ENCODE assay signal across 23 cellular contexts in the genomic region with DNA sequence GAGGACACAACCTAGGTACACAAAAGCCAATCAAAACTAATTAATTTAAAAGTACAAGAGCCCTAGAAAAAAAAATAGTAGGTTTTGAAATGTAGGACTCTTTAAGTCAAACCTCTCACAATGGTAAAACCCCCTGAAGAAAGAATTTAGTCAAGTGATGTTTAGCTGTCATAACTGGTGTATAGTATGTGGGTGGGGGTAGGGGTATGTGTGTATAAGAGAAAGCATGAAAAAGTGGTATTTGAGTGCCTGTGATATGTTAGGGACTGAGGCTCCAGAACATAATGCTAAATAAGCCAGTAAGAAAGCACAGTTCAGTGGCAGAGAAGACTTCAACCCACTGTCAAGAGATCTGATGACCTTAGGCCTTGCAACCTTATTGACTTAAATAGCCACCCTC.
DNase-seq lines count a peak whose midpoint lies in the region; ATAC-seq lines count a peak whose summit lies in the region.
"Had no signal": no experiment of that assay in that cellular context is flagged by ENCODE, and none has a peak within 500 bp of the region (broad histone marks: within the 10 kb centered on the region; RNA-seq: fewer than 3 reads in every experiment).

No MANE protein-coding gene starts in this region.

- peak overlapping the region; percentile 34 to 45 for H3K4me3 Mint-ChIP-seq in activated T-cell treated with anti-CD3 and anti-CD28 coated beads, Interleukin-2, amount 50 U/mL, for 72 hours
- no peak overlapping the region for H3K4me3 Mint-ChIP-seq in activated naive CD8-positive, alpha-beta T cell treated with anti-CD3 and anti-CD28 coated beads, Interleukin-2, amount 50 U/mL, for 24 hours
- H3K4me3 Mint-ChIP-seq: CD8-positive, alpha-beta T cell had no signal

- peak overlapping the region; percentile 41 for H3K27ac Mint-ChIP-seq in activated T-cell treated with anti-CD3 and anti-CD28 coated beads, Interleukin-2, amount 50 U/mL, for 72 hours
- H3K27ac Mint-ChIP-seq in activated naive CD8-positive, alpha-beta T cell treated with anti-CD3 and anti-CD28 coated beads, Interleukin-2, amount 50 U/mL, for 24 hours = peak overlapping the region; percentile 26
- H3K27ac Mint-ChIP-seq: CD8-positive, alpha-beta T cell had no signal

- in situ Hi-C loops in ACHN (cut with HindIII; ENCODE audit: low pct_ligation_motif_present, low pct_unique_long_range_greater_than_20kb, low sequenced_read_pairs) = no loop called here

- peak; percentile 69 to 72 for ATAC-seq in activated T-cell treated with anti-CD3 and anti-CD28 coated beads, Interleukin-2, amount 50 U/mL, for 72 hours (replicated peaks in 1 of 2)
- ATAC-seq in HG03039 (IDR thresholded peaks at IDR 0.05; ENCODE audit: unreplicated experiment) = peak; percentile 29
- ATAC-seq in activated naive CD8-positive, alpha-beta T cell treated with anti-CD3 and anti-CD28 coated beads, Interleukin-2, amount 50 U/mL, for 24 hours = peak; percentile 21
- ATAC-seq: A549; CD8-positive, alpha-beta T cell; GM12878; HCT116; K562; PC-3 had no signal

- DNase-seq in activated T-cell treated with anti-CD3 and anti-CD28 coated beads, Interleukin-2, amount 50 U/mL, for 72 hours = no peak
- DNase-seq in activated T-cell treated with anti-CD3 and anti-CD28 coated beads for 4 hours (no peak), T-helper 1 cell (no peak), ACHN (no peak)
- no peak for DNase-seq in activated naive CD8-positive, alpha-beta T cell treated with anti-CD3 and anti-CD28 coated beads, Interleukin-2, amount 50 U/mL, for 24 hours
- DNase-seq in effector CD8-positive, alpha-beta T cell (lab: John Stamatoyannopoulos, UW) = no peak
- DNase-seq: Caco-2; CD8-positive, alpha-beta T cell; Kasumi-1; NCI-H1092 treated with DMSO at 0.1 percent for 48 hours; NCI-H1436 treated with DMSO at 0.1 percent for 48 hours; NCI-H187 treated with DMSO at 0.1 percent for 48 hours; NCI-H2107; NCI-H446; NCI-H524 treated with DMSO at 0.1 percent for 48 hours; NCI-H774; PC-3; SK-N-SH had no signal

- H3K9me3 Mint-ChIP-seq in activated T-cell treated with anti-CD3 and anti-CD28 coated beads, Interleukin-2, amount 50 U/mL, for 72 hours = peaks cover under 1 to 2% of the 10 kb centered on the region in 2 donors
- peaks cover 10% of the 10 kb centered on the region for H3K9me3 Mint-ChIP-seq in activated naive CD8-positive, alpha-beta T cell treated with anti-CD3 and anti-CD28 coated beads, Interleukin-2, amount 50 U/mL, for 24 hours

- H3K36me3 Mint-ChIP-seq in activated T-cell treated with anti-CD3 and anti-CD28 coated beads, Interleukin-2, amount 50 U/mL, for 72 hours (ENCODE audit: insufficient read depth in 2 of 2) = peaks cover 2 to 7% of the 10 kb centered on the region in 2 donors
- no peaks in the 10 kb centered on the region for H3K36me3 Mint-ChIP-seq in activated naive CD8-positive, alpha-beta T cell treated with anti-CD3 and anti-CD28 coated beads, Interleukin-2, amount 50 U/mL, for 24 hours (ENCODE audit: low read depth)
- H3K36me3 Mint-ChIP-seq: CD8-positive, alpha-beta T cell had no signal

- H3K4me1 Mint-ChIP-seq in activated T-cell treated with anti-CD3 and anti-CD28 coated beads, Interleukin-2, amount 50 U/mL, for 72 hours (ENCODE audit: low read depth) = peaks cover 67% of the 10 kb centered on the region
- peaks cover 50% of the 10 kb centered on the region for H3K4me1 Mint-ChIP-seq in activated naive CD8-positive, alpha-beta T cell treated with anti-CD3 and anti-CD28 coated beads, Interleukin-2, amount 50 U/mL, for 24 hours

- no peaks in the 10 kb centered on the region for H3K27me3 Mint-ChIP-seq in activated T-cell treated with anti-CD3 and anti-CD28 coated beads, Interleukin-2, amount 50 U/mL, for 72 hours (ENCODE audit: low read depth)
- H3K27me3 Mint-ChIP-seq in activated naive CD8-positive, alpha-beta T cell treated with anti-CD3 and anti-CD28 coated beads, Interleukin-2, amount 50 U/mL, for 24 hours = no peaks in the 10 kb centered on the region
